ENCODE assay signal across 23 cellular contexts in the genomic region with DNA sequence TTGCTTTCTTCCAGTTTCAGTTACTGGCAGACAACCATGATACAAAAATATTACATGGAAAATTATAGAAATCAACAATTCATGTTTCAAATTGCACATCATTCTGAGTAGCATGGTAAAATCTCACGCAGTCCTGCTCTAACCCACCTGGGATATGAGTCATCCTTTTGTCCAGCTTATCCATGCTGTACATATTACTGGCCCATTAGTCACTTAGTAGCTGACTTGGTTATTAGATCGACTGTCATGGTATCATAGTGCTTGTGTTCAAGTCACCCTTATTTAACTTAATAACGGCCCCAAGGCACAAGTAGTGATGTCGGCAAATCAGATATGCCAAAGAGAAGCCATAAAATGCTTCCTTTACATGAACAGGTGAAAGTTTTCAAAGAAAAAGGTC. TPM values are rescaled to one million over a fixed set of nuclear protein-coding genes. Genes with fewer than 3 reads are reported as not detected.
A peak's percentile ranks its signal among the peaks of the same experiment; 100 is the strongest.
DNase-seq lines count a peak whose midpoint lies in the region; ATAC-seq, FAIRE-seq and TF ChIP-seq lines count a peak whose summit lies in the region.
"Had no signal": no experiment of that assay in that cellular context is flagged by ENCODE, and none has a peak within 500 bp of the region (broad histone marks: within the 10 kb centered on the region; RNA-seq: fewer than 3 reads in every experiment).

No MANE protein-coding gene starts in this region.

- peaks cover 7% of the 10 kb centered on the region for H3K4me1 ChIP-seq in smooth muscle cell (ENCODE audit: low read depth)
- no peaks in the 10 kb centered on the region for H3K4me1 ChIP-seq in sigmoid colon
- H3K4me1 ChIP-seq: ascending aorta, thyroid gland had no signal

- intact Hi-C loops in sigmoid colon (cut with DNase I), result no loop called here

- H3K27me3 ChIP-seq in smooth muscle cell (ENCODE audit: low read depth) (no peaks in the 10 kb centered on the region), sigmoid colon (no peaks in the 10 kb centered on the region)
- H3K27me3 ChIP-seq: ascending aorta, BLaER1, heart left ventricle, thyroid gland had no signal

- peak overlapping the region; percentile 73 for H3K4me2 ChIP-seq in smooth muscle cell
- H3K4me2 ChIP-seq: BLaER1, GM23338 had no signal

- TF ChIP-seq CTCF in fibroblast of pulmonary artery (IDR thresholded peaks at IDR 0.05; ENCODE audit: low read length, missing control alignments) (no peak), smooth muscle cell (IDR thresholded peaks at IDR 0.05; ENCODE audit: borderline replicate concordance, insufficient read depth, poor library complexity, severe bottlenecking) (no peak), sigmoid colon (IDR thresholded peaks at IDR 0.05) (no peak)

- H3F3A ChIP-seq in smooth muscle cell (ENCODE audit: low read depth), result no peaks in the 10 kb centered on the region

- ATAC-seq in HG03571 (IDR thresholded peaks at IDR 0.05; ENCODE audit: unreplicated experiment), result no peak
- ATAC-seq: GM23338; heart left ventricle; naive thymus-derived CD8-positive, alpha-beta T cell; stimulated activated memory B cell treated with anti-CD40 and anti-IgM and Interleukin-4, amounts not matched to agents 10 μg/mL and 1 μg/mL and 100 μg/mL, for 72 hours had no signal

- H3K27ac ChIP-seq in smooth muscle cell (ENCODE audit: low read depth), result no peak overlapping the region
- H3K27ac ChIP-seq in sigmoid colon, result no peak overlapping the region
- H3K27ac ChIP-seq: ascending aorta, BLaER1, heart left ventricle, thyroid gland, WERI-Rb-1 had no signal

- no peaks in the 10 kb centered on the region for H3K79me2 ChIP-seq in smooth muscle cell (ENCODE audit: low read depth)

- FAIRE-seq in HTR-8/SVneo (lab: Jason Lieb, UNC), result peak; percentile 79

- DNase-seq in HTR-8/SVneo (ENCODE audit: insufficient read length, low spot score) (no peak), amniotic epithelial cell (ENCODE audit: low read depth) (peak; percentile 33), fibroblast of pulmonary artery (ENCODE audit: low read depth) (peak; percentile 63), smooth muscle cell (lab: John Stamatoyannopoulos, UW; ENCODE audit: unreplicated experiment) (no peak), sigmoid colon (no peak), LoVo (ENCODE audit: low spot score) (no peak), D341Med (ENCODE audit: low spot score) (no peak)
- DNase-seq: activated CD4-positive, alpha-beta T cell treated with anti-CD3 and anti-CD28 coated beads, Interleukin-2, amount 50 U/mL, for 48 hours; activated naive CD4-positive, alpha-beta T cell; activated T-cell treated with anti-CD3 and anti-CD28 coated beads for 4 hours; cortex of kidney; heart left ventricle; immature natural killer cell; naive thymus-derived CD8-positive, alpha-beta T cell; NCI-H187 treated with DMSO at 0.1 percent for 48 hours; Right ventricle myocardium superior; thyroid gland; WERI-Rb-1 had no signal

- TF ChIP-seq POLR2A in sigmoid colon (IDR thresholded peaks at IDR 0.05), result no peak

- no peak overlapping the region for H3K4me3 ChIP-seq in fibroblast of pulmonary artery (replicated peaks; ENCODE audit: low read depth, low read length)
- no peak overlapping the region for H3K4me3 ChIP-seq in smooth muscle cell
- no peak overlapping the region for H3K4me3 ChIP-seq in sigmoid colon
- H3K4me3 ChIP-seq: ascending aorta, BLaER1, GM23338, heart left ventricle, thyroid gland had no signal

- WGBS in smooth muscle cell (ENCODE audit: low lambda C conversion rate), result 72% methylated on average over 4 of the region's 4 CpGs
- 90 to 93% methylated on average over 4 of the region's 4 CpGs for whole genome bisulfite sequencing in sigmoid colon, 2 donors

- no peaks in the 10 kb centered on the region for H4K20me1 ChIP-seq in smooth muscle cell (ENCODE audit: low read depth)
- H4K20me1 ChIP-seq: BLaER1 had no signal

- H3K9me3 ChIP-seq in smooth muscle cell (replicated peaks; ENCODE audit: low read depth) (no peaks in the 10 kb centered on the region), sigmoid colon (no peaks in the 10 kb centered on the region)
- H3K9me3 ChIP-seq: ascending aorta, BLaER1, heart left ventricle, thyroid gland had no signal

- no peak overlapping the region for H3K9ac ChIP-seq in smooth muscle cell (ENCODE audit: low read depth)
- H3K9ac ChIP-seq: BLaER1 had no signal

- H2AFZ ChIP-seq in smooth muscle cell (ENCODE audit: low read depth), result no peak overlapping the region
- H2AFZ ChIP-seq: GM23338 had no signal

- H3K36me3 ChIP-seq in smooth muscle cell (ENCODE audit: low read depth) (no peaks in the 10 kb centered on the region), sigmoid colon (peaks cover 0 to 87% (median 17%) of the 10 kb centered on the region in 4 donors)

- TF ChIP-seq EP300 in sigmoid colon (IDR thresholded peaks at IDR 0.05), result no peak

RNA-seq across cellular contexts. Expression of a gene that starts 41.2 kb away (rescaled TPM):
- total RNA-seq in smooth muscle cell (27.2 and 40.3 TPM in 2 replicates), sigmoid colon (10 to 100 TPM; 39.6 to 57.9 (median 43.1) TPM)
- polyA plus RNA-seq in smooth muscle cell (15.0 and 26.7 TPM in 2 replicates), sigmoid colon (10 to 100 TPM in 1 of 3 donors, 1 to 10 TPM in 2; 7.8 to 13.4 (median 9.8) TPM)

RNA-seq across cellular contexts. Expression of a gene that starts 48.6 kb away (rescaled TPM):
- total RNA-seq in smooth muscle cell, result 53.8 and 61.8 TPM in 2 replicates
- polyA plus RNA-seq in smooth muscle cell, result 38.8 and 42.8 TPM in 2 replicates
- total RNA-seq in sigmoid colon, result 1 to 10 TPM; 6.9 to 9.6 (median 8.6) TPM
- polyA plus RNA-seq in sigmoid colon, result 1 to 10 TPM; 2.4 to 7.0 (median 6.5) TPM

RNA-seq across cellular contexts. Expression of a gene that starts 48.8 kb away (rescaled TPM):
- total RNA-seq in smooth muscle cell, result 16.4 and 18.5 TPM in 2 replicates
- polyA plus RNA-seq in smooth muscle cell, result 2.5 and 5.0 TPM in 2 replicates
- 10 to 100 TPM in 3 of 4 donors, 1 to 10 TPM in 1; 9.8 to 16.1 (median 13.4) TPM for total RNA-seq in sigmoid colon
- polyA plus RNA-seq in sigmoid colon, result 1 to 10 TPM in 2 of 3 donors, under 1 TPM in 1; 0.60 to 3.9 (median 1.2) TPM

Comparison
In these comparisons a context has a peak if more than half of its experiments do, and no peak if none do; other contexts are left out.
1. DNase-seq: peak in amniotic epithelial cell (single experiment) and fibroblast of pulmonary artery (single experiment); none in HTR-8/SVneo (single experiment), smooth muscle cell (single experiment), sigmoid colon (single experiment), LoVo (single experiment) and D341Med (single experiment).